In the genomic region with DNA sequence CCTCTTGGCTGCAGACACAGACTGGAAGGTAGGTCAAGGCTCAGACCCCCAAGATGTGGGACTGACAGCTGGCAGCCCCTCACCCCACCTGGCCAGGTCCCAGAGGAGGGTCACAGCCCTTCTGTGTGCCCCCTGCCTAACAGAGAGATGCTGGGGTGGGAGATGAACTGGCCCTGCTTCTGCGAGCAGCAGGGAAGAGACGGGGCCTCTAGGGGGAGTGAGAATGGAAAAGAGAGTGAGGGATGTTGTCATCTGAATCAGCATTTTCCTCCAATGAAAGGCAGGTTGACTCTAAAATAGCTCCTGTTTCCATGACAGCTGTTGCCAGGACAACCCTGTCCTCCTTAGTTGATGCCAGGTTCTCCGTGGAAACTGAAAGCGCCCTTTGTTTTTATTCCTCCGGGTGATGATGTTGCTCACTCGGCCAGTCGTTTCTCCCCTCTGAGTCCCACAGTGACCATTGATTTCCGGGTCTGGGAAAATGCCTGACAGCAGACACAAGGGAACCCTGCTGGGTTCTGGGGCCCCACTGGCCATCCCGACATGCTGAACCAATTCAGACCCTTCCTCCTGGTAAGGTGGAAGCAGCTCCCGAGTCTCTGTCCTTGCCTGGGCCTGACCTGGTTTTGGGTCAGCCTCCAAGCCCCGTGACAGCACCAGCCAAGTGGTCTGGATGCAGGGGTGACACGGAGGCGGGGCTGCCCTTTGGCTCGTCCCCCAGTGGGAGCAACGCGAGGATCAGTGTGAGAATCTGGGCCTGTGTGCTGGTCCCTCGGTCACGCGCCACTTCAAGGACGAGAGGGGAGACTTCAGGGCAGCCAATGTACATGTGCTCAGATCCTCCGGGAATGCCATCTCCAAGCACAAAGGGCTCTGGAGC, we compare ENCODE assay signal across 8 cellular contexts. TPM values are rescaled to one million over a fixed set of nuclear protein-coding genes. Genes with fewer than 3 reads are reported as not detected.
A peak's percentile ranks its signal among the peaks of the same experiment; 100 is the strongest.
DNase-seq lines count a peak whose midpoint lies in the region; ATAC-seq and TF ChIP-seq lines count a peak whose summit lies in the region.

No MANE protein-coding gene starts in this region.

- H3K9me3 ChIP-seq in iPS DF 6.9 (ENCODE audit: control insufficient read depth, insufficient read depth, low read length), result no peaks in the 10 kb centered on the region

- H3K4me1 Mint-ChIP-seq in MCF 10A (ENCODE audit: insufficient read depth, unreplicated experiment), result no peaks in the 10 kb centered on the region

- ATAC-seq in HG02642 (IDR thresholded peaks at IDR 0.05; ENCODE audit: poor library complexity, unreplicated experiment), result peak; percentile 57

- H3K4me1 ChIP-seq in iPS DF 6.9 (ENCODE audit: control insufficient read depth, insufficient read depth, low read length), result peaks cover 6% of the 10 kb centered on the region

- no peak overlapping the region for H3K27ac Mint-ChIP-seq in MCF 10A (ENCODE audit: low read depth, unreplicated experiment)

- BruUV-seq in MCF 10A (replicated peaks; lab: Mats Ljungman, UMichigan), result no TSS peak

- H3K27ac ChIP-seq in iPS DF 6.9 (ENCODE audit: low read length), result no peak overlapping the region

- TF ChIP-seq CTCF in GM10266 (IDR thresholded peaks at IDR 0.05; ENCODE audit: control insufficient read depth, insufficient read depth, low read depth, missing control alignments) (peak; percentile 45), MCF 10A (IDR thresholded peaks at IDR 0.05; ENCODE audit: unreplicated experiment) (peak; percentile 42)

- H3K36me3 Mint-ChIP-seq in MCF 10A (ENCODE audit: insufficient read depth, unreplicated experiment), result peaks cover 5% of the 10 kb centered on the region

- H3K27me3 Mint-ChIP-seq in MCF 10A (ENCODE audit: insufficient read depth, unreplicated experiment), result no peaks in the 10 kb centered on the region

- no peaks in the 10 kb centered on the region for H3K9me3 Mint-ChIP-seq in MCF 10A (ENCODE audit: unreplicated experiment)

- intact Hi-C loops in MCF 10A (cut with micrococcal nuclease), result loop anchor here (5.0 kb wide), 1 partner anchor 167 kb away; no protein-coding TSS in a partner anchor

- H3K36me3 ChIP-seq in iPS DF 6.9 (ENCODE audit: control insufficient read depth, insufficient read depth, low read length), result no peaks in the 10 kb centered on the region

- CTCF ChIA-PET in MCF 10A (lab: Yijun Ruan, JAX), result interaction anchor here (0.6 to 6.6 kb wide), 14 partner anchors 9 to 233 kb away, joined by 3 to 72 read pairs (median 3); a partner anchor contains a TSS

- H3K4me3 Mint-ChIP-seq in MCF 10A (ENCODE audit: unreplicated experiment), result no peak overlapping the region

- WGBS in iPS DF 6.9 (ENCODE audit: insufficient coverage, insufficient read length), result no CpG with 5 or more reads among the region's 21 CpGs

- no peak overlapping the region for H3K4me3 ChIP-seq in iPS DF 6.9 (ENCODE audit: low read length)
- H3K4me3 ChIP-seq in skeletal muscle cell (ENCODE audit: low read depth, low read length), result peak overlapping the region; percentile 8

- no peaks in the 10 kb centered on the region for H3K27me3 ChIP-seq in iPS DF 6.9 (ENCODE audit: control insufficient read depth, insufficient read depth, low read length)

- POLR2A ChIA-PET in MCF 10A (lab: Yijun Ruan, JAX), result interaction anchor here (0.6 kb wide), 2 partner anchors 158 to 175 kb away, joined by 3 read pairs; no protein-coding TSS in a partner anchor

- DNase-seq in GM10266 (ENCODE audit: extremely low spot score) (peak; percentile 88), NCI-H1105 treated with DMSO at 0.1 percent for 48 hours (lab: John Stamatoyannopoulos, UW) (peak; percentile 81), SW 1271 (lab: John Stamatoyannopoulos, UW) (peak; percentile 63 to 84), MCF 10A (ENCODE audit: unreplicated experiment) (peak; percentile 86), iPS DF 6.9 (ENCODE audit: low read depth, low spot score) (peak; percentile 88), skeletal muscle cell (ENCODE audit: low read depth) (peak; percentile 92), KG1 (lab: John Stamatoyannopoulos, UW) (no peak)

RNA-seq across cellular contexts. Expression of a gene that starts 4.7 kb away (rescaled TPM):
- total RNA-seq in MCF 10A (2022), result not detected in 2 replicates

RNA-seq across cellular contexts. Expression of a gene that starts 20.1 kb away (rescaled TPM):
- total RNA-seq in MCF 10A (2022), result 18.4 and 19.5 TPM in 2 replicates
